27 cellular contexts compared by ENCODE assay signal in the genomic region with DNA sequence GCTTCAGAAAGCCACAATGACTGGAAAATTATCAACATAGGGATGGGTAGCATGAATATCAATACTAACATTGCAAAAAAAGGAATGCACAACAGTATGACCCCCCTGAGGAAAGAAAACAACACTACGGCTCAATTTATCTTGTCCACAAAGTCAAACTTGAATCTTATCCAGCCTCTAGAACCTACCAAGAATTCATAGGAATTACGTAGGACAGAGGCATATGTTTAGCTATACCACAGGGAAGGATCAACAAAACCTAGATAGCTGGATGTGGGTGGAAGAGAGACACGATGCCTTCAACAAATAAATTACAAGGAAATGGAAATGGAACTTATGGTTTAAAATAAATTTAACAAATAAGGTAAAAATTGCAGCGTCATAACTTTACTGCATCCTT. TPM values are rescaled to one million over a fixed set of nuclear protein-coding genes. Genes with fewer than 3 reads are reported as not detected.
DNase-seq lines count a peak whose midpoint lies in the region; ATAC-seq and TF ChIP-seq lines count a peak whose summit lies in the region.
"Had no signal": no experiment of that assay in that cellular context is flagged by ENCODE, and none has a peak within 500 bp of the region (broad histone marks: within the 10 kb centered on the region; RNA-seq: fewer than 3 reads in every experiment).

No MANE protein-coding gene starts in this region.

- no peaks in the 10 kb centered on the region for H3K79me2 ChIP-seq in osteoblast (ENCODE audit: insufficient read depth, low read length)

- H3K4me3 ChIP-seq in left ventricle myocardium inferior (no peak overlapping the region), osteoblast (ENCODE audit: insufficient read depth, low read length) (no peak overlapping the region)
- H3K4me3 ChIP-seq: BLaER1, MG63, Peyer's patch, SK-N-MC had no signal

- H3K36me3 ChIP-seq in left ventricle myocardium inferior, result no peaks in the 10 kb centered on the region
- H3K36me3 ChIP-seq in osteoblast (ENCODE audit: insufficient read depth, low read length), result no peaks in the 10 kb centered on the region
- H3K36me3 ChIP-seq: BLaER1, MG63, Peyer's patch had no signal

- H3K27ac ChIP-seq in left ventricle myocardium inferior (replicated peaks) (peak overlapping the region; percentile 31), caudate nucleus (ENCODE audit: low read depth, low read length) (peak overlapping the region; percentile 14), osteoblast (ENCODE audit: low read depth, low read length) (peak overlapping the region; percentile 18)
- H3K27ac ChIP-seq: BLaER1, HL-60, Peyer's patch, SK-N-MC had no signal

- H3K4me2 ChIP-seq in osteoblast (ENCODE audit: insufficient read depth, low read length), result peak overlapping the region; percentile 14
- H3K4me2 ChIP-seq: BLaER1 had no signal

- TF ChIP-seq CTCF in left ventricle myocardium inferior (IDR thresholded peaks at IDR 0.05; ENCODE audit: borderline replicate concordance) (no peak), osteoblast (IDR thresholded peaks at IDR 0.05; ENCODE audit: extremely low read depth, low read depth, low read length) (no peak)

- H3K4me1 ChIP-seq in left ventricle myocardium inferior (peaks cover 12% of the 10 kb centered on the region), osteoblast (ENCODE audit: insufficient read depth, low read length) (peaks cover 32% of the 10 kb centered on the region)
- H3K4me1 ChIP-seq: BLaER1, Peyer's patch had no signal

- H2AFZ ChIP-seq in osteoblast (ENCODE audit: low read length), result peak overlapping the region; percentile 27

- intact Hi-C loops in left ventricle myocardium inferior (cut with micrococcal nuclease), result no loop called here
- intact Hi-C loops in left ventricle myocardium superior (cut with micrococcal nuclease), result no loop called here

- DNase-seq in left ventricle myocardium inferior (no peak), left ventricle myocardium superior (no peak), caudate nucleus (lab: John Stamatoyannopoulos, UW) (no peak), osteoblast (ENCODE audit: insufficient read length, low spot score, missing footprints) (no peak), COLO668 (lab: John Stamatoyannopoulos, UW; ENCODE audit: unreplicated experiment) (no peak), NAMALWA (ENCODE audit: low spot score) (no peak)
- no peak for DNase-seq in activated effector memory CD4-positive, alpha-beta T cell treated with Interleukin-2 at 50 U/mL for 16 hours
- DNase-seq: Calu3; CD4-positive, alpha-beta memory T cell; H7; HFFc6; Kasumi-1; MG63; NCI-H1092 treated with DMSO at 0.1 percent for 48 hours; NCI-H146; NCI-H2081; NCI-H2171 treated with DMSO at 0.1 percent for 48 hours; NCI-H446; NCI-H526 treated with DMSO at 0.1 percent for 48 hours; Peyer's patch had no signal

- no peak for ATAC-seq in left ventricle myocardium superior
- ATAC-seq in HG03095 (IDR thresholded peaks at IDR 0.05; ENCODE audit: unreplicated experiment), result no peak
- ATAC-seq: Right ventricle myocardium inferior had no signal

- no peaks in the 10 kb centered on the region for H4K20me1 ChIP-seq in osteoblast (ENCODE audit: insufficient read depth, low read length)
- H4K20me1 ChIP-seq: BLaER1 had no signal

- H3K9me3 ChIP-seq in left ventricle myocardium inferior (replicated peaks), result no peaks in the 10 kb centered on the region
- no peaks in the 10 kb centered on the region for H3K9me3 ChIP-seq in osteoblast (ENCODE audit: low read depth, low read length)
- H3K9me3 ChIP-seq: BLaER1, MG63, Peyer's patch had no signal

- H3K27me3 ChIP-seq in left ventricle myocardium inferior (ENCODE audit: low read depth) (no peaks in the 10 kb centered on the region), osteoblast (ENCODE audit: insufficient read depth, low read length) (no peaks in the 10 kb centered on the region)
- H3K27me3 ChIP-seq: BLaER1, MG63, Peyer's patch had no signal

RNA-seq across cellular contexts. Expression of a gene that starts 54.6 kb away (rescaled TPM):
- total RNA-seq in left ventricle myocardium inferior (0.36 TPM), left ventricle myocardium superior (0.32 TPM), osteoblast (under 0.01 and 1.2 TPM in 2 replicates)
- total RNA-seq: A172; CD4-positive, alpha-beta memory T cell; HT1080 had no signal
